In the genomic region with DNA sequence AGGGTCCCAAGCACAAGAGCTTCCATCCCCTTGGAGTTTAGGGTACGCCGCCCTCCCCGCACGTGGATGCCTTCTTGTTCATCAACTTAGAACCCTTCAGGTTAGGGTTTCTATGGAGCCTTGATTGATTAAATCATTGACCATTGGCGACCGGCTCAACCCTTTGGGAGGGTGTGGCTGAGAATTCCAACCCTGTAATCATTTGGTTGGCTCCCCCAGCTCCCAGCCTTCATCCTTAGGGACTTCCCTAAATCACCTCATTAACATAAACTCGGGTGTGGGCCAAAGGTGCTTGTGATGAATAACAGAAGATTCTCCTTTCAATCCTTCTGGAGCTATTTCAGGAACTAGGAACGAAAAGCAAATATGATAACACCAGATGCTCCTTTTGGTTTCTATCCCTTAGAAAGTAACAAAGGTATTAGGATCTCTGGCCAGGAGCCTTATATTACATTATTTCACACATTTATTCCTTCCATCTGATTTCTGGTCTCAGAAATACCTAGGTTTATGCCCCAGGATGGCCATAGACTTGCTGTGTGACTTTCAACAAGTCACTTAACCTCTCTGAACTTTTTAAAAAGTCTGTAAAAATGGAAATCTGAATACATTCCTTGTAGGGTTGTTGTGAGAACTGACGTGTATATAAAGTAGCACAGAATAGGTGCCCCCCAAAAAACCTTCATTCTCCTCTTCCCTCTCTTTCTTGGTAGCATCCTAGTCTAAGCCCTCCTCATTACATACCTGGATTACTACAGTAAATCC, we compare ENCODE assay signal across 2 cellular contexts.
TF ChIP-seq lines count a peak whose summit lies in the region.

No MANE protein-coding gene starts in this region.

TF ChIP-seq in HEK293, 187 proteins besides CTCF, POLR2A, EP300 and RAD21:
- TF ChIP-seq, protein P1, sequence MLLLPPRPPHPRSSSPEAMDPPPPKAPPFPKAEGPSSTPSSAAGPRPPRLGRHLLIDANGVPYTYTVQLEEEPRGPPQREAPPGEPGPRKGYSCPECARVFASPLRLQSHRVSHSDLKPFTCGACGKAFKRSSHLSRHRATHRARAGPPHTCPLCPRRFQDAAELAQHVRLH (tag by site-specific recombination; IDR thresholded peaks at IDR 0.05), result peak; percentile 59; the same call in 1 of the 2 replicates
- TF ChIP-seq, protein P2, sequence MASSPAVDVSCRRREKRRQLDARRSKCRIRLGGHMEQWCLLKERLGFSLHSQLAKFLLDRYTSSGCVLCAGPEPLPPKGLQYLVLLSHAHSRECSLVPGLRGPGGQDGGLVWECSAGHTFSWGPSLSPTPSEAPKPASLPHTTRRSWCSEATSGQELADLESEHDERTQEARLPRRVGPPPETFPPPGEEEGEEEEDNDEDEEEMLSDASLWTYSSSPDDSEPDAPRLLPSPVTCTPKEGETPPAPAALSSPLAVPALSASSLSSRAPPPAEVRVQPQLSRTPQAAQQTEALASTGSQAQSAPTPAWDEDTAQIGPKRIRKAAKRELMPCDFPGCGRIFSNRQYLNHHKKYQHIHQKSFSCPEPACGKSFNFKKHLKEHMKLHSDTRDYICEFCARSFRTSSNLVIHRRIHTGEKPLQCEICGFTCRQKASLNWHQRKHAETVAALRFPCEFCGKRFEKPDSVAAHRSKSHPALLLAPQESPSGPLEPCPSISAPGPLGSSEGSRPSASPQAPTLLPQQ (tag by site-specific recombination; IDR thresholded peaks at IDR 0.05), result no peak
- peak; percentile 84; the same call in 1 of the 2 replicates for TF ChIP-seq ZNF768 (tag by site-specific recombination; IDR thresholded peaks at IDR 0.05)

TF ChIP-seq in K562, 482 proteins besides CTCF, POLR2A, EP300 and RAD21:
- TF ChIP-seq PHF20 (IDR thresholded peaks at IDR 0.05; ENCODE audit: partially characterized antibody) (peak; percentile 24), SPI1 (IDR thresholded peaks at IDR 0.05; ENCODE audit: borderline replicate concordance, low read depth, low read length) (0 out of 2 replicates have a peak, but pooled peaks have one; percentile 24), ZNF695 (CRISPR knock-in tag; IDR thresholded peaks at IDR 0.05) (no peak), BCL6 (CRISPR knock-in tag; IDR thresholded peaks at IDR 0.05) (no peak), KDM1A (IDR thresholded peaks at IDR 0.05) (peak; percentile 39 to 61; a peak in 2 of 4 replicates), BCOR (IDR thresholded peaks at IDR 0.05) (peak; percentile 89), CBX3 (IDR thresholded peaks at IDR 0.05; ENCODE audit: borderline replicate concordance in 1 of 2, low read length in 2 of 2) (peak in 1 of 2 experiments; percentile 31; a peak in 1 of 3 replicates), RBM25 (IDR thresholded peaks at IDR 0.05; ENCODE audit: low read depth, low read length, severe bottlenecking) (peak; percentile 94), ETV5 (CRISPR knock-in tag; IDR thresholded peaks at IDR 0.05; ENCODE audit: low read depth) (no peak), NBN (IDR thresholded peaks at IDR 0.05; ENCODE audit: low read depth) (no peak), ZFP36 (IDR thresholded peaks at IDR 0.05; ENCODE audit: low read depth, low read length, partially characterized antibody) (peak; percentile 38), ADNP (tag; IDR thresholded peaks at IDR 0.05) (peak; percentile 82)
- TF ChIP-seq, protein P3, sequence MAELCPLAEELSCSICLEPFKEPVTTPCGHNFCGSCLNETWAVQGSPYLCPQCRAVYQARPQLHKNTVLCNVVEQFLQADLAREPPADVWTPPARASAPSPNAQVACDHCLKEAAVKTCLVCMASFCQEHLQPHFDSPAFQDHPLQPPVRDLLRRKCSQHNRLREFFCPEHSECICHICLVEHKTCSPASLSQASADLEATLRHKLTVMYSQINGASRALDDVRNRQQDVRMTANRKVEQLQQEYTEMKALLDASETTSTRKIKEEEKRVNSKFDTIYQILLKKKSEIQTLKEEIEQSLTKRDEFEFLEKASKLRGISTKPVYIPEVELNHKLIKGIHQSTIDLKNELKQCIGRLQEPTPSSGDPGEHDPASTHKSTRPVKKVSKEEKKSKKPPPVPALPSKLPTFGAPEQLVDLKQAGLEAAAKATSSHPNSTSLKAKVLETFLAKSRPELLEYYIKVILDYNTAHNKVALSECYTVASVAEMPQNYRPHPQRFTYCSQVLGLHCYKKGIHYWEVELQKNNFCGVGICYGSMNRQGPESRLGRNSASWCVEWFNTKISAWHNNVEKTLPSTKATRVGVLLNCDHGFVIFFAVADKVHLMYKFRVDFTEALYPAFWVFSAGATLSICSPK (IDR thresholded peaks at IDR 0.05; ENCODE audit: borderline replicate concordance), result no peak
- TF ChIP-seq, protein P4, sequence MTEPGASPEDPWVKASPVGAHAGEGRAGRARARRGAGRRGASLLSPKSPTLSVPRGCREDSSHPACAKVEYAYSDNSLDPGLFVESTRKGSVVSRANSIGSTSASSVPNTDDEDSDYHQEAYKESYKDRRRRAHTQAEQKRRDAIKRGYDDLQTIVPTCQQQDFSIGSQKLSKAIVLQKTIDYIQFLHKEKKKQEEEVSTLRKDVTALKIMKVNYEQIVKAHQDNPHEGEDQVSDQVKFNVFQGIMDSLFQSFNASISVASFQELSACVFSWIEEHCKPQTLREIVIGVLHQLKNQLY (CRISPR knock-in tag; conservative IDR thresholded peaks at IDR 0.05), result no peak
